Comparison of ENCODE assay signal across 8 cellular contexts in the genomic region with DNA sequence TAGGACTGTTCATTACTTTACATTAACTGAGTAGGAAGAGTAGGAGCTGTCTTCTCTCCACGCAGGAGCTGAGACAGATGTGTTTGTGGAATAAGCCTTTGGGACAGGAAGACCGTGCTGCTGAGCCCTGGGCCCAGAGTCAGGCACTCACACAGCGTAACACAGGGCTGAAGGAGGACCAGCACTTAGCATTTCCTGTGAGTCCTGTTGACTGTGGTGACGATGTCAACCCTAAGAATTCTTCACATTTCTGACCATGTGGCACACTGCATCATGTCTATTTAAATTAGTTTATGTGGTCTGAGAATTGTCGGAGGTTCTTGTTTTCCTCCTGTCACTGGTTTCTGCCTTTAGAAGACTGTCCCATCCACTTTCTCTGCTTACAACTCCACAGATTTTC.
DNase-seq lines count a peak whose midpoint lies in the region; ATAC-seq and TF ChIP-seq lines count a peak whose summit lies in the region.

No MANE protein-coding gene starts in this region.

- in situ Hi-C loops in GM13977 (cut with MboI; ENCODE audit: low pct_unique_long_range_greater_than_20kb, low sequenced_read_pairs, unreplicated experiment), result no loop called here

- 88 to 89% (median 88%) methylated on average over 5 of the region's 5 CpGs for WGBS in ovary, 3 donors

- H3K4me1 ChIP-seq in lower lobe of right lung (peaks cover 22% of the 10 kb centered on the region), ovary (ENCODE audit: insufficient read depth) (no peaks in the 10 kb centered on the region)

- TF ChIP-seq CTCF in GM13977 (IDR thresholded peaks at IDR 0.05; ENCODE audit: extremely low read depth, insufficient read depth, missing control alignments) (no peak), lower lobe of right lung (IDR thresholded peaks at IDR 0.05) (no peak), ovary (IDR thresholded peaks at IDR 0.05) (no peak)

- H3K4me3 ChIP-seq in lower lobe of right lung, result no peak overlapping the region
- no peak overlapping the region for H3K4me3 ChIP-seq in ovary

- TF ChIP-seq POLR2A in ovary (IDR thresholded peaks at IDR 0.05), result no peak

- no peaks in the 10 kb centered on the region for H3K9me3 ChIP-seq in lower lobe of right lung
- no peaks in the 10 kb centered on the region for H3K9me3 ChIP-seq in ovary

- ATAC-seq in GM21529 (IDR thresholded peaks at IDR 0.05; ENCODE audit: unreplicated experiment), result peak; percentile 58
- peak; percentile 43 to 50 for ATAC-seq in lower lobe of right lung

- H3K27ac ChIP-seq in lower lobe of right lung (no peak overlapping the region), ovary (no peak overlapping the region)

- intact Hi-C loops in lower lobe of right lung (cut with DNase I), result no loop called here
- intact Hi-C loops in ovary (cut with DNase I), result loop anchor here in 1 of 4 donors (10.0 kb wide), 1 partner anchor 118 kb away; a partner anchor contains a TSS

- TF ChIP-seq EP300 in ovary (IDR thresholded peaks at IDR 0.05), result no peak

- H3K36me3 ChIP-seq in lower lobe of right lung (no peaks in the 10 kb centered on the region), ovary (no peaks in the 10 kb centered on the region)

- DNase-seq in GM13977 (ENCODE audit: low spot score) (peak; percentile 41), NCI-H69 (lab: John Stamatoyannopoulos, UW) (peak; percentile 20), lower lobe of right lung (no peak), ovary (no peak), DMS 273 (lab: John Stamatoyannopoulos, UW; ENCODE audit: unreplicated experiment) (no peak), Ammon's horn (ENCODE audit: low spot score) (no peak)
- no peak for DNase-seq in activated effector memory CD4-positive, alpha-beta T cell treated with Interleukin-2 at 50 U/mL for 16 hours

- H3K27me3 ChIP-seq in lower lobe of right lung (ENCODE audit: low read depth), result no peaks in the 10 kb centered on the region
- H3K27me3 ChIP-seq in ovary, result no peaks in the 10 kb centered on the region

Comparison
In these comparisons a context has a peak if more than half of its experiments do, and no peak if none do; other contexts are left out.
1. DNase-seq: peak in GM13977 (single experiment) and NCI-H69 (single experiment); none in lower lobe of right lung (single experiment), activated effector memory CD4-positive, alpha-beta T cell treated with Interleukin-2 at 50 U/mL for 16 hours (single experiment), ovary (0 of 5), DMS 273 (single experiment) and Ammon's horn (single experiment).